Comparison of ENCODE assay signal across 17 cellular contexts in genomic region chr10:71715026-71715425, GRCh38. TPM values are rescaled to one million over a fixed set of nuclear protein-coding genes. Genes with fewer than 3 reads are reported as not detected.
DNase-seq lines count a peak whose midpoint lies in the region; ATAC-seq and TF ChIP-seq lines count a peak whose summit lies in the region.
"Had no signal": no experiment of that assay in that cellular context is flagged by ENCODE, and none has a peak within 500 bp of the region (broad histone marks: within the 10 kb centered on the region; RNA-seq: fewer than 3 reads in every experiment).

No MANE protein-coding gene starts in this region.

- H2AK5ac ChIP-seq in IMR-90 (ENCODE audit: low read depth, low read length), result no peak overlapping the region; the same call in 1 of the 2 replicates

- no peaks in the 10 kb centered on the region for H4K20me1 ChIP-seq in IMR-90 (ENCODE audit: insufficient read depth, low read length)

- H3K4ac ChIP-seq in IMR-90 (ENCODE audit: low read depth, low read length), result no peak overlapping the region

- H3K79me1 ChIP-seq in IMR-90 (ENCODE audit: low read depth in 1 of 2, low read length in 2 of 2), result no peaks in the 10 kb centered on the region

- no peak overlapping the region for H2BK120ac ChIP-seq in IMR-90 (ENCODE audit: low read depth, low read length)

- H3K4me1 ChIP-seq in IMR-90 (ENCODE audit: control insufficient read depth, insufficient read depth, low read length) (peaks cover 26% of the 10 kb centered on the region), spleen (peaks cover 37 to 98% (median 75%) of the 10 kb centered on the region in 6 donors)

- H3K36me3 ChIP-seq in IMR-90 (ENCODE audit: control insufficient read depth, insufficient read depth, low read length) (no peaks in the 10 kb centered on the region), spleen (no peaks in the 10 kb centered on the region)

- intact Hi-C loops in IMR-90 (cut with micrococcal nuclease) (no loop called here), dorsolateral prefrontal cortex (cut with DNase I) (loop anchor here (10.0 kb wide), 2 partner anchors 180 to 500 kb away; partner anchors contain the start of gene UNC5B (in 1 of the 2)), spleen (cut with DNase I; ENCODE audit: low total_unique reads) (no loop called here)

- no peak overlapping the region for H2BK15ac ChIP-seq in IMR-90 (ENCODE audit: low read depth, low read length)

- TF ChIP-seq POLR2A in IMR-90 (IDR thresholded peaks at IDR 0.05; ENCODE audit: low read depth, low read length), result no peak
- TF ChIP-seq POLR2A in spleen (IDR thresholded peaks at IDR 0.05), result no peak

- H4K91ac ChIP-seq in IMR-90 (ENCODE audit: insufficient read depth, low read depth, low read length), result no peak overlapping the region

- no peak for TF ChIP-seq CTCF in IMR-90 (conservative IDR thresholded peaks at IDR 0.05; ENCODE audit: low read depth, low read length)
- TF ChIP-seq CTCF in dorsolateral prefrontal cortex (IDR thresholded peaks at IDR 0.05 in 54 of 56, conservative IDR thresholded peaks at IDR 0.05 in 2 of 56; ENCODE audit: low read depth in 1 of 56, partially characterized antibody in 56 of 56), result no peak
- no peak for TF ChIP-seq CTCF in spleen (IDR thresholded peaks at IDR 0.05 in 8 of 11, conservative IDR thresholded peaks at IDR 0.05 in 3 of 11)

- no peak overlapping the region for H3K4me2 ChIP-seq in IMR-90 (ENCODE audit: low read depth, low read length)

- peak overlapping the region; percentile 76 for H2AFZ ChIP-seq in IMR-90 (replicated peaks; ENCODE audit: low read length, poor library complexity)

- no peak for ATAC-seq in IMR-90 (ENCODE audit: low read depth)
- ATAC-seq: mucosa of descending colon had no signal

- no peaks in the 10 kb centered on the region for H3K9me1 ChIP-seq in IMR-90 (ENCODE audit: insufficient read depth, low read length)

- in situ Hi-C loops in IMR-90 (cut with MboI; ENCODE audit: low sequenced_read_pairs), result no loop called here

- H3K18ac ChIP-seq in IMR-90 (ENCODE audit: low read depth, low read length), result no peak overlapping the region; the same call in 1 of the 2 replicates

- CTCF ChIA-PET in IMR-90 (lab: Yijun Ruan, JAX), result no interaction called here
- CTCF ChIA-PET in HEK293T (lab: Yijun Ruan, JAX), result no interaction called here

- no peak overlapping the region for H3K27ac ChIP-seq in IMR-90 (ENCODE audit: insufficient read depth, low read length)
- peak overlapping the region in 57 of 59 donors; percentile 87 to 99 (median 97) for H3K27ac ChIP-seq in dorsolateral prefrontal cortex
- H3K27ac ChIP-seq in spleen, result peak overlapping the region in 7 of 8 donors; percentile 81 to 89 (median 86)
- H3K27ac ChIP-seq: VCaP had no signal

- H4K5ac ChIP-seq in IMR-90 (ENCODE audit: low read depth, low read length), result no peak overlapping the region

- no peak overlapping the region for H2BK5ac ChIP-seq in IMR-90 (ENCODE audit: low read depth, low read length, poor library complexity, severe bottlenecking)

- TF ChIP-seq RAD21 in IMR-90 (IDR thresholded peaks at IDR 0.05; ENCODE audit: low read length), result no peak

- H2BK20ac ChIP-seq in IMR-90 (ENCODE audit: low read depth, low read length), result no peak overlapping the region

- H3K23ac ChIP-seq in IMR-90 (ENCODE audit: low read depth, low read length), result no peak overlapping the region

- WGBS in IMR-90 (ENCODE audit: extremely low coverage in 2 of 2, insufficient read length in 1 of 2), 2 experiments, result 100% methylated on average over 3 of the region's 8 CpGs; no CpG with 5 or more reads in 1 of the 2 experiments
- whole genome bisulfite sequencing in spleen, 5 donors, result 84 to 91% (median 85%) methylated on average over 5 to 8 of the region's 8 CpGs

- no peak overlapping the region for H3K14ac ChIP-seq in IMR-90 (replicated peaks; ENCODE audit: low read depth, low read length)

- DNase-seq in NCI-H2171 treated with DMSO at 0.1 percent for 48 hours (lab: John Stamatoyannopoulos, UW) (peak; percentile 32), NCI-H2171 (lab: John Stamatoyannopoulos, UW) (no peak), IMR-90 (no peak), dorsolateral prefrontal cortex (no peak), spleen (no peak), glomerular visceral epithelial cell (ENCODE audit: extremely low spot score) (no peak), NCI-H774 (lab: John Stamatoyannopoulos, UW) (no peak), HEK293T (ENCODE audit: extremely low spot score) (no peak)
- DNase-seq: central memory CD4-positive, alpha-beta T cell; mucosa of descending colon; NCI-H1417 treated with DMSO at 0.1 percent for 48 hours; SIG-M5; stimulated activated CD4-positive, alpha-beta T cell treated with anti-CD3 and anti-CD28 coated beads, Interleukin-4, amount 100 ng/mL, for 24 hours; stimulated activated naive CD4-positive, alpha-beta T cell treated with Interleukin-2 at 50 U/mL for 16 hours had no signal

- no peak overlapping the region; a peak in 1 of 4 replicates for H4K8ac ChIP-seq in IMR-90 (ENCODE audit: low read depth in 2 of 2, low read length in 2 of 2)

- dilution Hi-C loops in IMR-90 (cut with HindIII; ENCODE audit: low sequenced_read_pairs, unreplicated experiment), result no loop called here

- H3K9me3 ChIP-seq in IMR-90 (ENCODE audit: control insufficient read depth, insufficient read depth, low read length), result no peaks in the 10 kb centered on the region
- no peaks in the 10 kb centered on the region for H3K9me3 ChIP-seq in spleen
- H3K9me3 ChIP-seq: mucosa of descending colon had no signal

- peaks cover 3% of the 10 kb centered on the region; the same call in 1 of the 2 replicates for H3K27me3 ChIP-seq in IMR-90 (ENCODE audit: control insufficient read depth, insufficient read depth, low read length)
- no peaks in the 10 kb centered on the region for H3K27me3 ChIP-seq in dorsolateral prefrontal cortex
- H3K27me3 ChIP-seq in spleen (replicated peaks in 1 of 7), result no peaks in the 10 kb centered on the region

- POLR2A ChIA-PET in IMR-90 (lab: Charles Lee; ENCODE audit: unreplicated experiment) (no interaction called here), HEK293T (lab: Yijun Ruan, JAX) (no interaction called here)

- H3K9ac ChIP-seq in IMR-90 (ENCODE audit: low read depth, low read length), result no peak overlapping the region

- H2AK9ac ChIP-seq in IMR-90 (replicated peaks; ENCODE audit: low read depth, low read length, poor library complexity), result no peak overlapping the region

- H3K56ac ChIP-seq in IMR-90 (ENCODE audit: extremely low read depth, insufficient read depth, low read length), result no peak overlapping the region

- H3K4me3 ChIP-seq in IMR-90 (ENCODE audit: insufficient read depth, low read depth, low read length) (no peak overlapping the region), dorsolateral prefrontal cortex (no peak overlapping the region), spleen (peak overlapping the region in 2 of 8 donors; percentile 27 to 48)
- H3K4me3 ChIP-seq: mucosa of descending colon had no signal

- no TSS peak for BruUV-seq in IMR-90 (replicated peaks; lab: Mats Ljungman, UMichigan)

TF ChIP-seq in IMR-90, 13 proteins besides CTCF, POLR2A, EP300 and RAD21 (continues in another document):
- no peak for TF ChIP-seq RFX5 (IDR thresholded peaks at IDR 0.05; ENCODE audit: low read depth, low read length)
- TF ChIP-seq CHD1 (IDR thresholded peaks at IDR 0.05; ENCODE audit: low read depth, low read length), result no peak
- no peak for TF ChIP-seq MAZ (IDR thresholded peaks at IDR 0.05; ENCODE audit: borderline replicate concordance, low read depth, low read length)
- TF ChIP-seq NFE2L2 (IDR thresholded peaks at IDR 0.05; ENCODE audit: low read depth, low read length), result no peak
- TF ChIP-seq MXI1 (IDR thresholded peaks at IDR 0.05; ENCODE audit: borderline replicate concordance, low read depth, low read length), result no peak
- TF ChIP-seq RCOR1 (IDR thresholded peaks at IDR 0.05; ENCODE audit: insufficient replicate concordance, low read length), result no peak
- no peak for TF ChIP-seq CEBPB (IDR thresholded peaks at IDR 0.05; ENCODE audit: low read depth, low read length)
- no peak for TF ChIP-seq FOS (IDR thresholded peaks at IDR 0.05; ENCODE audit: low read depth, low read length)
- TF ChIP-seq MAFK (IDR thresholded peaks at IDR 0.05; ENCODE audit: low read depth, low read length), result no peak

TF ChIP-seq in HEK293T, 16 proteins besides CTCF, POLR2A, EP300 and RAD21:
- TF ChIP-seq SUZ12 (IDR thresholded peaks at IDR 0.05), result no peak
- TF ChIP-seq TARDBP (IDR thresholded peaks at IDR 0.05), result no peak
- TF ChIP-seq FOXK2 (IDR thresholded peaks at IDR 0.05), result no peak
- no peak for TF ChIP-seq FOXA1 (IDR thresholded peaks at IDR 0.05)
- no peak for TF ChIP-seq ZNF384 (IDR thresholded peaks at IDR 0.05)
- TF ChIP-seq CTBP1 (IDR thresholded peaks at IDR 0.05; ENCODE audit: borderline replicate concordance), result no peak
- no peak for TF ChIP-seq LEF1 (IDR thresholded peaks at IDR 0.05; ENCODE audit: borderline replicate concordance)
- TF ChIP-seq BHLHE40 (IDR thresholded peaks at IDR 0.05; ENCODE audit: borderline replicate concordance), result no peak
- no peak for TF ChIP-seq L3MBTL2 (conservative IDR thresholded peaks at IDR 0.05)
- no peak for TF ChIP-seq ARNT (IDR thresholded peaks at IDR 0.05)
- TF ChIP-seq, protein P1, sequence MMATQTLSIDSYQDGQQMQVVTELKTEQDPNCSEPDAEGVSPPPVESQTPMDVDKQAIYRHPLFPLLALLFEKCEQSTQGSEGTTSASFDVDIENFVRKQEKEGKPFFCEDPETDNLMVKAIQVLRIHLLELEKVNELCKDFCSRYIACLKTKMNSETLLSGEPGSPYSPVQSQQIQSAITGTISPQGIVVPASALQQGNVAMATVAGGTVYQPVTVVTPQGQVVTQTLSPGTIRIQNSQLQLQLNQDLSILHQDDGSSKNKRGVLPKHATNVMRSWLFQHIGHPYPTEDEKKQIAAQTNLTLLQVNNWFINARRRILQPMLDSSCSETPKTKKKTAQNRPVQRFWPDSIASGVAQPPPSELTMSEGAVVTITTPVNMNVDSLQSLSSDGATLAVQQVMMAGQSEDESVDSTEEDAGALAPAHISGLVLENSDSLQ (IDR thresholded peaks at IDR 0.05), result no peak
- TF ChIP-seq ELF4 (IDR thresholded peaks at IDR 0.05), result no peak

RNA-seq across cellular contexts. Expression of gene C10orf105, which starts 4.6 kb away (rescaled TPM):
- under 0.01 TPM in 1 of 2 replicates, not detected in the other for total RNA-seq in IMR-90 (2012; rRNA removed)
- not detected in 2 replicates for polyA plus RNA-seq in IMR-90 (2012; rRNA removed)
- not detected in 2 replicates for polyA plus RNA-seq in IMR-90 (2012; cell fraction: cytosol; rRNA removed)
- polyA plus RNA-seq in IMR-90 (2012; cell fraction: nucleus; rRNA removed; ENCODE audit: low replicate concordance), result not detected in 2 replicates
- 10 to 100 TPM in 14 of 120 experiments, 1 to 10 TPM in 102, under 1 TPM in 4; 0.63 to 21.1 (median 4.3) TPM for total RNA-seq in dorsolateral prefrontal cortex
- total RNA-seq in spleen, result 1 to 10 TPM; 1.4 to 4.4 (median 3.4) TPM
- polyA plus RNA-seq in spleen, result under 1 TPM; 0.08 to 0.38 (median 0.20) TPM
- total RNA-seq: A172, pulmonary artery endothelial cell had no signal

RNA-seq across cellular contexts. Expression of gene VSIR, which starts 58.3 kb away (rescaled TPM):
- 5.0 and 5.3 TPM in 2 replicates for total RNA-seq in IMR-90 (2012; rRNA removed)
- 23.8 and 25.1 TPM in 2 replicates for polyA plus RNA-seq in IMR-90 (2012; rRNA removed)
- 17.6 and 24.1 TPM in 2 replicates for polyA plus RNA-seq in IMR-90 (2012; cell fraction: cytosol; rRNA removed)
- polyA plus RNA-seq in IMR-90 (2012; cell fraction: nucleus; rRNA removed; ENCODE audit: low replicate concordance), result 10.6 and 25.6 TPM in 2 replicates
- 100 to 1,000 TPM in 4 of 120 experiments, 10 to 100 TPM in 116; 23.3 to 173 (median 52.8) TPM for total RNA-seq in dorsolateral prefrontal cortex
- 100 to 1,000 TPM; 202 to 512 (median 313) TPM for total RNA-seq in spleen
- 10 to 100 TPM; 34.5 to 84.3 (median 50.4) TPM for polyA plus RNA-seq in spleen

Comparison
In these comparisons a context has a peak if more than half of its experiments do, and no peak if none do; other contexts are left out.
1. intact Hi-C loops: an anchor here in dorsolateral prefrontal cortex (10.0 kb wide); none called in IMR-90 and spleen.